Comparison of ENCODE assay signal across 10 cellular contexts in the genomic region with DNA sequence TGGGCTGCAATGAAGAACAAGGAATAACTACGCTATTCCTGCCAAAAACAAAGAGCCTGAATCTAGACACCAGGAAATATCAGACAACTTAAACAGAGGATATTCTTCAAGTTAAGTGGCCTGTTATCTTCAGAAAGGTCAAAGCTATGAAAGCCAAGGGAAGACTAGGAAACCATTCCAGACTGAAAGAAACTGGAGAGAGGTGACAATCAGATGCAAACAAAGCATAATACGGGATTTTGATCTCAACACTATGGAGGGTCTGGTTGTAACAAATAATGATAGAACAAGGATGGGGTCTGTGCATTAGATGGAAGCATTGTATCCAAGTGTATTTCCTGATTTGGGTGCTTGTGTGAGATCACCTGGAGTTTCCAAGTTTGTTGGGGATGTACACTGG. TPM values are rescaled to one million over a fixed set of nuclear protein-coding genes. Genes with fewer than 3 reads are reported as not detected.
DNase-seq lines count a peak whose midpoint lies in the region; ATAC-seq and TF ChIP-seq lines count a peak whose summit lies in the region.
"Had no signal": no experiment of that assay in that cellular context is flagged by ENCODE, and none has a peak within 500 bp of the region (broad histone marks: within the 10 kb centered on the region; RNA-seq: fewer than 3 reads in every experiment).

No MANE protein-coding gene starts in this region.

- H3K4me3 Mint-ChIP-seq in CD4-positive, CD25-positive, alpha-beta regulatory T cell: peak overlapping the region in 2 of 4 donors; percentile 87 to 94
- peak overlapping the region; percentile 48 for H3K4me3 Mint-ChIP-seq in activated CD8-positive, alpha-beta T cell treated with anti-CD3 and anti-CD28 coated beads for 36 hours
- H3K4me3 Mint-ChIP-seq in naive thymus-derived CD4-positive, alpha-beta T cell: peak overlapping the region in 8 of 10 donors; percentile 0 to 97 (median 42)

- H3K4me2 ChIP-seq in DND-41 (ENCODE audit: insufficient read depth, low read length): peak overlapping the region; percentile 69; the same call in 1 of the 2 replicates

- intact Hi-C loops in activated CD8-positive, alpha-beta T cell treated with anti-CD3 and anti-CD28 coated beads for 36 hours (cut with micrococcal nuclease): no loop called here
- intact Hi-C loops in naive thymus-derived CD4-positive, alpha-beta T cell (cut with micrococcal nuclease): loop anchor here in 1 of 2 donors (10.0 kb wide), 1 partner anchor 1701 kb away; a partner anchor contains a TSS

- H3K27me3 ChIP-seq in CD4-positive, CD25-positive, alpha-beta regulatory T cell (ENCODE audit: control insufficient read depth, insufficient read depth, low read length): no peaks in the 10 kb centered on the region
- H3K27me3 ChIP-seq in DND-41 (ENCODE audit: insufficient read depth, low read length, poor library complexity): no peaks in the 10 kb centered on the region
- H3K27me3 ChIP-seq in naive thymus-derived CD4-positive, alpha-beta T cell (ENCODE audit: control insufficient read depth in 2 of 2, insufficient read depth in 2 of 2, low read length in 2 of 2): no peaks in the 10 kb centered on the region
- H3K27me3 ChIP-seq: MG63 had no signal

- H3K79me2 ChIP-seq in DND-41 (ENCODE audit: insufficient read depth, low read length): peaks cover 78% of the 10 kb centered on the region

- H3K27ac Mint-ChIP-seq in CD4-positive, CD25-positive, alpha-beta regulatory T cell: peak overlapping the region in 2 of 3 donors; percentile 36 to 70
- peak overlapping the region; percentile 67 for H3K27ac Mint-ChIP-seq in activated CD8-positive, alpha-beta T cell treated with anti-CD3 and anti-CD28 coated beads for 36 hours
- H3K27ac Mint-ChIP-seq in naive thymus-derived CD4-positive, alpha-beta T cell: peak overlapping the region in 8 of 9 donors; percentile 4 to 77 (median 68)

- no peak for DNase-seq in CD4-positive, CD25-positive, alpha-beta regulatory T cell
- no peak for DNase-seq in DND-41
- DNase-seq in activated CD8-positive, alpha-beta T cell treated with anti-CD3 and anti-CD28 coated beads for 36 hours: no peak
- no peak for DNase-seq in naive thymus-derived CD4-positive, alpha-beta T cell
- no peak for DNase-seq in NCI-H1417 treated with DMSO at 0.1 percent for 48 hours (lab: John Stamatoyannopoulos, UW)
- DNase-seq in NCI-H524 treated with DMSO at 0.1 percent for 48 hours (lab: John Stamatoyannopoulos, UW): no peak
- DNase-seq: lower lobe of right lung, MG63 had no signal

- no peaks in the 10 kb centered on the region for H3K27me3 Mint-ChIP-seq in CD4-positive, CD25-positive, alpha-beta regulatory T cell
- H3K27me3 Mint-ChIP-seq in activated CD8-positive, alpha-beta T cell treated with anti-CD3 and anti-CD28 coated beads for 36 hours: no peaks in the 10 kb centered on the region
- peaks cover 0 to 3% (median 0%) of the 10 kb centered on the region in 5 donors for H3K27me3 Mint-ChIP-seq in naive thymus-derived CD4-positive, alpha-beta T cell

- no peak overlapping the region for H3K27ac ChIP-seq in CD4-positive, CD25-positive, alpha-beta regulatory T cell (ENCODE audit: insufficient read depth, low read length, poor library complexity, severe bottlenecking)
- no peak overlapping the region for H3K27ac ChIP-seq in DND-41 (ENCODE audit: low read length)
- peak overlapping the region; percentile 11 for H3K27ac ChIP-seq in naive thymus-derived CD4-positive, alpha-beta T cell (ENCODE audit: low read depth, low read length)
- H3K27ac ChIP-seq: lower lobe of right lung had no signal

- H3K9ac ChIP-seq in DND-41 (ENCODE audit: low read depth, low read length): 0 out of 2 replicates have a peak overlapping the region, but pooled peaks have one; percentile 2

- H4K20me1 ChIP-seq in DND-41 (ENCODE audit: insufficient read depth, low read length): peaks cover 10% of the 10 kb centered on the region; the same call in 1 of the 2 replicates

- peaks cover 6% of the 10 kb centered on the region for H3K36me3 Mint-ChIP-seq in CD4-positive, CD25-positive, alpha-beta regulatory T cell
- peaks cover 46% of the 10 kb centered on the region for H3K36me3 Mint-ChIP-seq in activated CD8-positive, alpha-beta T cell treated with anti-CD3 and anti-CD28 coated beads for 36 hours (ENCODE audit: low read depth)
- H3K36me3 Mint-ChIP-seq in naive thymus-derived CD4-positive, alpha-beta T cell: peaks cover 0 to 10% (median 5%) of the 10 kb centered on the region in 5 donors

- H3K9me3 Mint-ChIP-seq in CD4-positive, CD25-positive, alpha-beta regulatory T cell: no peaks in the 10 kb centered on the region
- no peaks in the 10 kb centered on the region for H3K9me3 Mint-ChIP-seq in activated CD8-positive, alpha-beta T cell treated with anti-CD3 and anti-CD28 coated beads for 36 hours
- peaks cover 0 to 7% (median 0%) of the 10 kb centered on the region in 11 donors for H3K9me3 Mint-ChIP-seq in naive thymus-derived CD4-positive, alpha-beta T cell

- peaks cover 15% of the 10 kb centered on the region for H3K36me3 ChIP-seq in CD4-positive, CD25-positive, alpha-beta regulatory T cell (ENCODE audit: control insufficient read depth, insufficient read depth, low read length)
- peaks cover 29% of the 10 kb centered on the region for H3K36me3 ChIP-seq in DND-41 (ENCODE audit: insufficient read depth, low read length)
- H3K36me3 ChIP-seq in naive thymus-derived CD4-positive, alpha-beta T cell (ENCODE audit: control insufficient read depth in 2 of 3, insufficient read depth in 3 of 3, low read length in 3 of 3): peaks cover 0 to 24% (median 0%) of the 10 kb centered on the region in 3 experiments

- H3K4me3 ChIP-seq in CD4-positive, CD25-positive, alpha-beta regulatory T cell (ENCODE audit: low read depth, low read length): peak overlapping the region; percentile 52
- no peak overlapping the region for H3K4me3 ChIP-seq in DND-41 (ENCODE audit: low read depth in 1 of 2, low read length in 2 of 2)
- H3K4me3 ChIP-seq in naive thymus-derived CD4-positive, alpha-beta T cell (ENCODE audit: low read length): no peak overlapping the region
- H3K4me3 ChIP-seq: lower lobe of right lung had no signal

- peaks cover 19% of the 10 kb centered on the region for H3K4me1 ChIP-seq in CD4-positive, CD25-positive, alpha-beta regulatory T cell (ENCODE audit: control insufficient read depth, insufficient read depth, low read length, poor library complexity, severe bottlenecking)
- H3K4me1 ChIP-seq in DND-41 (ENCODE audit: insufficient read depth, low read length): peaks cover 35% of the 10 kb centered on the region
- H3K4me1 ChIP-seq in naive thymus-derived CD4-positive, alpha-beta T cell (ENCODE audit: control insufficient read depth in 2 of 2, insufficient read depth in 2 of 2, low read length in 2 of 2): peaks cover 0 to 23% of the 10 kb centered on the region in 2 donors

- no peak for ATAC-seq in CD4-positive, CD25-positive, alpha-beta regulatory T cell (ENCODE audit: low read depth in 2 of 2)
- ATAC-seq in DND-41 (ENCODE audit: insufficient read depth, low read depth) (no peak), GM21576 (IDR thresholded peaks at IDR 0.05; ENCODE audit: unreplicated experiment) (no peak), GM18511 (IDR thresholded peaks at IDR 0.05; ENCODE audit: unreplicated experiment) (no peak)
- no peak for ATAC-seq in activated CD8-positive, alpha-beta T cell treated with anti-CD3 and anti-CD28 coated beads for 36 hours
- ATAC-seq in naive thymus-derived CD4-positive, alpha-beta T cell: no peak
- ATAC-seq: lower lobe of right lung had no signal

- peaks cover 6 to 60% (median 37%) of the 10 kb centered on the region in 4 donors for H3K4me1 Mint-ChIP-seq in CD4-positive, CD25-positive, alpha-beta regulatory T cell
- peaks cover 46% of the 10 kb centered on the region for H3K4me1 Mint-ChIP-seq in activated CD8-positive, alpha-beta T cell treated with anti-CD3 and anti-CD28 coated beads for 36 hours (ENCODE audit: low read depth)
- peaks cover 11 to 55% (median 43%) of the 10 kb centered on the region in 7 donors for H3K4me1 Mint-ChIP-seq in naive thymus-derived CD4-positive, alpha-beta T cell

- no peaks in the 10 kb centered on the region for H3K9me3 ChIP-seq in CD4-positive, CD25-positive, alpha-beta regulatory T cell (ENCODE audit: control insufficient read depth in 2 of 2, low read length in 2 of 2)
- no peaks in the 10 kb centered on the region for H3K9me3 ChIP-seq in DND-41 (ENCODE audit: insufficient read depth, low read length, severe bottlenecking)
- H3K9me3 ChIP-seq in naive thymus-derived CD4-positive, alpha-beta T cell (ENCODE audit: control insufficient read depth in 2 of 3, low read length in 3 of 3): no peaks in the 10 kb centered on the region
- H3K9me3 ChIP-seq: lower lobe of right lung, MG63 had no signal

- no peak for TF ChIP-seq CTCF in DND-41 (IDR thresholded peaks at IDR 0.05; ENCODE audit: borderline replicate concordance, extremely low read depth, low read length, poor library complexity, severe bottlenecking)
- TF ChIP-seq CTCF in activated CD8-positive, alpha-beta T cell treated with anti-CD3 and anti-CD28 coated beads for 36 hours (IDR thresholded peaks at IDR 0.05): no peak

- CTCF ChIA-PET in activated CD8-positive, alpha-beta T cell treated with anti-CD3 and anti-CD28 coated beads for 36 hours (lab: Charles Lee): no interaction called here
- CTCF ChIA-PET in naive thymus-derived CD4-positive, alpha-beta T cell (lab: Charles Lee): interaction anchor here (1.3 kb wide), 1 partner anchor 46 kb away, joined by 3 read pairs; a partner anchor contains a TSS

- POLR2A ChIA-PET in activated CD8-positive, alpha-beta T cell treated with anti-CD3 and anti-CD28 coated beads for 36 hours (lab: Charles Lee): interaction anchor here (1.1 kb wide), 1 partner anchor 31 kb away, joined by 3 read pairs; no protein-coding TSS in a partner anchor
- POLR2A ChIA-PET in naive thymus-derived CD4-positive, alpha-beta T cell (lab: Charles Lee): no interaction called here

- no peak overlapping the region for H2AFZ ChIP-seq in DND-41 (ENCODE audit: low read depth, low read length)

RNA-seq across cellular contexts. Expression of a gene that starts 2.7 kb away (rescaled TPM):
- total RNA-seq in CD4-positive, CD25-positive, alpha-beta regulatory T cell: 45.0 TPM
- 10 to 100 TPM; 39.9 to 51.1 (median 43.0) TPM for polyA plus RNA-seq in CD4-positive, CD25-positive, alpha-beta regulatory T cell
- total RNA-seq in activated CD8-positive, alpha-beta T cell treated with anti-CD3 and anti-CD28 coated beads for 36 hours: 100 to 1,000 TPM; 200 to 210 TPM
- 100 to 1,000 TPM in 1 of 5 experiments, 10 to 100 TPM in 4; 39.2 to 130 (median 93.6) TPM for total RNA-seq in naive thymus-derived CD4-positive, alpha-beta T cell
- 10 to 100 TPM; 46.0 to 47.1 TPM for polyA plus RNA-seq in naive thymus-derived CD4-positive, alpha-beta T cell

RNA-seq across cellular contexts. Expression of a gene that starts 45.9 kb away (rescaled TPM):
- total RNA-seq in CD4-positive, CD25-positive, alpha-beta regulatory T cell: 7.7 TPM
- polyA plus RNA-seq in CD4-positive, CD25-positive, alpha-beta regulatory T cell: 10 to 100 TPM; 15.0 to 24.0 (median 16.0) TPM
- total RNA-seq in activated CD8-positive, alpha-beta T cell treated with anti-CD3 and anti-CD28 coated beads for 36 hours: 10 to 100 TPM; 19.6 to 25.3 TPM
- total RNA-seq in naive thymus-derived CD4-positive, alpha-beta T cell: 10 to 100 TPM in 4 of 5 experiments, 1 to 10 TPM in 1; 5.5 to 24.6 (median 15.0) TPM
- 10 to 100 TPM; 20.2 to 25.2 TPM for polyA plus RNA-seq in naive thymus-derived CD4-positive, alpha-beta T cell

RNA-seq across cellular contexts. Expression of a gene that starts 50.3 kb away (rescaled TPM):
- 26.7 TPM for total RNA-seq in CD4-positive, CD25-positive, alpha-beta regulatory T cell
- polyA plus RNA-seq in CD4-positive, CD25-positive, alpha-beta regulatory T cell: 10 to 100 TPM; 49.7 to 61.3 (median 55.2) TPM
- total RNA-seq in activated CD8-positive, alpha-beta T cell treated with anti-CD3 and anti-CD28 coated beads for 36 hours: 10 to 100 TPM; 75.0 to 75.2 TPM
- total RNA-seq in naive thymus-derived CD4-positive, alpha-beta T cell: 10 to 100 TPM; 27.2 to 56.2 (median 43.6) TPM
- 10 to 100 TPM; 58.0 to 85.1 TPM for polyA plus RNA-seq in naive thymus-derived CD4-positive, alpha-beta T cell
